ENCODE assay signal across 1 cellular context in the genomic region with DNA sequence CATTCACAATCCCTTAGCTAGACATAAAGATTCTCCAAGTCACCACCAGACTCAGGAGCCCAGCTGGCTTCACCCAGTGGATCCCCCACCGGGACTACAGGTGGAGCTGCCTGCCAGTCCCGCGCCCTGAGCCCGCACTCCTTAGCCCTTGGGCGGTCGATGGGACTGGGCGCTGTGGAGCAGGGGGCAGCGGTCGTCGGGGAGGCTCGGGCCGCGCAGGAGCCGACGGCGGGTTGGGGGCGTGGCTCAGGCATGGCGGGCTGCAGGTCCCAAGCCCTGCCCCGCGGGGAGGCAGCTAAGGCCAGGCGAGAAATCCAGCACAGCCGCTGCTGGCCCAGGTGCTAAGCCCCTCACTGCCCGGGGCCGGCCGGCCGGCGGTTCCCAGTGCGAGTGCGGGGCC. TPM values are rescaled to one million over a fixed set of nuclear protein-coding genes. Genes with fewer than 3 reads are reported as not detected.
"Had no signal": no experiment of that assay in that cellular context is flagged by ENCODE, and none has a peak within 500 bp of the region (broad histone marks: within the 10 kb centered on the region; RNA-seq: fewer than 3 reads in every experiment).

No MANE protein-coding gene starts in this region.

RNA-seq across cellular contexts. Expression of gene INSYN1, which starts 21.1 kb away (rescaled TPM):
- total RNA-seq: MCF 10A had no signal
